ENCODE assay signal across 12 cellular contexts in the genomic region with DNA sequence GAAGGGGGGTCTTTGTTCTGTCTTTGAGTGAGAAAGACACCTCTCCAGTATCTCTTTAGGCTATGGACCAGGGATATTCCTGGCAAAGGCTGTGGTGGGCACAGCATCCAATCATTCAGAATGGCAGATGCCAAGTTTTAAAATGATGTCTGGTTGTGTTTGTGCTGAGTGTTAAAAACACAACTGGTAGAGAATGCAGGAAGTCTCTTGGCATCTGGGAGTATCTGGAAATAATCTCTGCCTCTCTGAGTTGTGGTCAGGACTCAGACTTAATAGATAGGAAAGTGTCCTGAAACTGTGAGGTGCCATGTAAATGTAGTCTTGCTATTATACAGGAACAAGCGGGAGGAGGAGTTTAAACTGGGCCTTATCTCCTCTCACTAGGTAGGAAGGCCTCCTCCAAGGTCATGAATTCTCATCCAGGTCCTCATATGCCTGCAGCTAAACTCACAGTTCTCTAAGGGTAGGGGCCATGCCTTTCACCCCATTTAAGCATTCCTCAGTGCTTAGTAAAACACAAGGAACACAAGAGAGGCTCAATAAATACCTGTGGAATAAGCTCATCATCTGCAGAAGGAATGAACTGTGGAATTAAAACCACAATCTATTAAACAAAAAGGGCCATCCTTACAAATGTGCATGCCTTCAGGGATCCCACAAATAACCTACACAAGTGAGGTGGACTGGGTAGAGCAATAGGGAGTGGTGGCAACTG.
DNase-seq lines count a peak whose midpoint lies in the region; ATAC-seq, FAIRE-seq and TF ChIP-seq lines count a peak whose summit lies in the region.
"Had no signal": no experiment of that assay in that cellular context is flagged by ENCODE, and none has a peak within 500 bp of the region (broad histone marks: within the 10 kb centered on the region; RNA-seq: fewer than 3 reads in every experiment).

No MANE protein-coding gene starts in this region.

- TF ChIP-seq CTCF in AG09309 (IDR thresholded peaks at IDR 0.05; ENCODE audit: control insufficient read depth, insufficient read depth, low read depth, low read length, missing control alignments): no peak
- no peak for TF ChIP-seq CTCF in astrocyte of the spinal cord (IDR thresholded peaks at IDR 0.05; ENCODE audit: low read depth, low read length)
- no peak for TF ChIP-seq CTCF in mucosa of descending colon (IDR thresholded peaks at IDR 0.05)

- DNase-seq in AG09309 (ENCODE audit: low read depth) (peak; percentile 69), HTR-8/SVneo (ENCODE audit: insufficient read length, low spot score) (peak; percentile 67), astrocyte of the spinal cord (ENCODE audit: low read depth, low spot score) (peak; percentile 86), kidney tubule cell (ENCODE audit: low spot score) (peak; percentile 93), mucosa of descending colon (no peak), middle frontal gyrus (ENCODE audit: extremely low spot score, low spot score) (no peak), HuH-7 (ENCODE audit: low spot score) (no peak)
- DNase-seq: amygdala, endodermal cell, NCI-H2107, spleen had no signal

- H3K9me3 ChIP-seq in mucosa of descending colon: no peaks in the 10 kb centered on the region

- peak; percentile 13 for FAIRE-seq in HTR-8/SVneo (lab: Jason Lieb, UNC)

- intact Hi-C loops in mucosa of descending colon (cut with DNase I, micrococcal nuclease): no loop called here

- H3K4me3 ChIP-seq in AG09309 (ENCODE audit: control insufficient read depth, low read depth, low read length): no peak overlapping the region
- no peak overlapping the region for H3K4me3 ChIP-seq in astrocyte of the spinal cord (ENCODE audit: low read depth, low read length)
- H3K4me3 ChIP-seq in mucosa of descending colon: no peak overlapping the region
- H3K4me3 ChIP-seq: spleen had no signal

- no peaks in the 10 kb centered on the region for H3K4me1 ChIP-seq in mucosa of descending colon (ENCODE audit: low read depth)
- H3K4me1 ChIP-seq: spleen had no signal

- no peak for ATAC-seq in mucosa of descending colon
- no peak for ATAC-seq in HG03159 (IDR thresholded peaks at IDR 0.05; ENCODE audit: unreplicated experiment)

- in situ Hi-C loops in astrocyte of the spinal cord (cut with HindIII; ENCODE audit: low sequenced_read_pairs): no loop called here

- no peaks in the 10 kb centered on the region for H3K36me3 ChIP-seq in mucosa of descending colon (ENCODE audit: low read depth)
- H3K36me3 ChIP-seq: spleen had no signal

Comparison
In these comparisons a context has a peak if more than half of its experiments do, and no peak if none do; other contexts are left out.
1. DNase-seq: peak in AG09309 (single experiment), HTR-8/SVneo (single experiment), astrocyte of the spinal cord (single experiment) and kidney tubule cell (single experiment); none in mucosa of descending colon (0 of 3), middle frontal gyrus (single experiment) and HuH-7 (single experiment).